ENCODE assay signal across 1 cellular context in genomic region chr6:32252326-32253009, GRCh38.
TF ChIP-seq lines count a peak whose summit lies in the region.

No MANE protein-coding gene starts in this region.

TF ChIP-seq in endothelial cell of umbilical vein, 7 proteins besides CTCF, POLR2A, EP300 and RAD21 (continued from another document):
- TF ChIP-seq GATA2 (IDR thresholded peaks at IDR 0.05; ENCODE audit: insufficient read depth, insufficient read length, low read depth, low read length), result no peak
- no peak for TF ChIP-seq FOS (IDR thresholded peaks at IDR 0.05; ENCODE audit: borderline replicate concordance, insufficient read depth, low read length)
TF ChIP-seq in endothelial cell of umbilical vein: peak in this region for 0.
